1 cellular context compared by ENCODE assay signal in the genomic region with DNA sequence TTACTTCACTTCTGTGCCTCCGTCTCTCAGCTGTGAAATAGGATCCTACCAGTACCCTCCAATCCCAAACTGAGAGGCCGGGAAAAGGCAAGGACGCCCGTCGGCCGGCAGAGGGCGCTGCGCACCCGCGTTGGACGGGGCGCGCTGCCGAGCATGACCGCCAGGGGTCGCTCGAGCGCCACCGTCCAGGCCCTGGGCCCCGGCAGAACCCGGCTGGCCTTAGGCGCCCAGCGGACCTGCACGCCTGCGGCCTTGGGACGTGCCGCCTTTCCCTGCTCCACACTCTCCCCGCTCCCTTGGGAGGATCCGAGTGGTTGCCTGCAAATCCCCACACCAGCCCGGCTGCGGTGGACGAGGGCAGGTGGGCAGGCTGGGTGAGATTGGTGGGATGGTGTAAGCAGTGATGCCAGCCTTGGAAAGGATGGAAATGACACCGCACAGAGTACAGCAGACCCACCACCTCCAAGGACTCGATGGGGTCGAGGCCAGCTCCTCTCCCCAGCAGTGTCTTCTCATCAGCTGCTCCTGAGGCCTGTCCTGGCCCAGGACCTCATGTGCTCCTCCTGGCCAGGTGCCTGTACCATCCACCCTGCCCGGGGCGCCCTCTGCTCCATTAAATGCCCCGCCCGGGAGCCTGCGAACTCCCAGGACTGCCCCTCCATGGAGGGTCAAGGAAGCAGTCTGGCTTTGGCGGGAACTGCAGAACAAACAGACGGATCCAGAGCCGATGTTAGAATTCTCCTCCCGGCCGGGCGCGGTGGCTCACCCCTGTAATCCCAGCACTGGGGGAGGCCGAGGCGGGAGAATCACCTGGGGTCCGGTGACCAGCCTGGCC.
A peak's percentile ranks its signal among the peaks of the same experiment; 100 is the strongest.
TF ChIP-seq lines count a peak whose summit lies in the region.

No MANE protein-coding gene starts in this region.

TF ChIP-seq in HepG2, 621 proteins besides CTCF, POLR2A, EP300 and RAD21 (continued from another document and continues in another):
- no peak for TF ChIP-seq FOSL1 (CRISPR knock-in tag; IDR thresholded peaks at IDR 0.05; ENCODE audit: borderline replicate concordance)
- TF ChIP-seq, protein P1, sequence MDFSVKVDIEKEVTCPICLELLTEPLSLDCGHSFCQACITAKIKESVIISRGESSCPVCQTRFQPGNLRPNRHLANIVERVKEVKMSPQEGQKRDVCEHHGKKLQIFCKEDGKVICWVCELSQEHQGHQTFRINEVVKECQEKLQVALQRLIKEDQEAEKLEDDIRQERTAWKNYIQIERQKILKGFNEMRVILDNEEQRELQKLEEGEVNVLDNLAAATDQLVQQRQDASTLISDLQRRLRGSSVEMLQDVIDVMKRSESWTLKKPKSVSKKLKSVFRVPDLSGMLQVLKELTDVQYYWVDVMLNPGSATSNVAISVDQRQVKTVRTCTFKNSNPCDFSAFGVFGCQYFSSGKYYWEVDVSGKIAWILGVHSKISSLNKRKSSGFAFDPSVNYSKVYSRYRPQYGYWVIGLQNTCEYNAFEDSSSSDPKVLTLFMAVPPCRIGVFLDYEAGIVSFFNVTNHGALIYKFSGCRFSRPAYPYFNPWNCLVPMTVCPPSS (IDR thresholded peaks at IDR 0.05): no peak
- no peak for TF ChIP-seq MAFF (IDR thresholded peaks at IDR 0.05; ENCODE audit: low read depth, low read length)
- TF ChIP-seq ZKSCAN8 (CRISPR knock-in tag; IDR thresholded peaks at IDR 0.05; ENCODE audit: borderline replicate concordance): 0 out of 2 replicates have a peak, but pooled peaks have one; percentile 66
- TF ChIP-seq, protein P2, sequence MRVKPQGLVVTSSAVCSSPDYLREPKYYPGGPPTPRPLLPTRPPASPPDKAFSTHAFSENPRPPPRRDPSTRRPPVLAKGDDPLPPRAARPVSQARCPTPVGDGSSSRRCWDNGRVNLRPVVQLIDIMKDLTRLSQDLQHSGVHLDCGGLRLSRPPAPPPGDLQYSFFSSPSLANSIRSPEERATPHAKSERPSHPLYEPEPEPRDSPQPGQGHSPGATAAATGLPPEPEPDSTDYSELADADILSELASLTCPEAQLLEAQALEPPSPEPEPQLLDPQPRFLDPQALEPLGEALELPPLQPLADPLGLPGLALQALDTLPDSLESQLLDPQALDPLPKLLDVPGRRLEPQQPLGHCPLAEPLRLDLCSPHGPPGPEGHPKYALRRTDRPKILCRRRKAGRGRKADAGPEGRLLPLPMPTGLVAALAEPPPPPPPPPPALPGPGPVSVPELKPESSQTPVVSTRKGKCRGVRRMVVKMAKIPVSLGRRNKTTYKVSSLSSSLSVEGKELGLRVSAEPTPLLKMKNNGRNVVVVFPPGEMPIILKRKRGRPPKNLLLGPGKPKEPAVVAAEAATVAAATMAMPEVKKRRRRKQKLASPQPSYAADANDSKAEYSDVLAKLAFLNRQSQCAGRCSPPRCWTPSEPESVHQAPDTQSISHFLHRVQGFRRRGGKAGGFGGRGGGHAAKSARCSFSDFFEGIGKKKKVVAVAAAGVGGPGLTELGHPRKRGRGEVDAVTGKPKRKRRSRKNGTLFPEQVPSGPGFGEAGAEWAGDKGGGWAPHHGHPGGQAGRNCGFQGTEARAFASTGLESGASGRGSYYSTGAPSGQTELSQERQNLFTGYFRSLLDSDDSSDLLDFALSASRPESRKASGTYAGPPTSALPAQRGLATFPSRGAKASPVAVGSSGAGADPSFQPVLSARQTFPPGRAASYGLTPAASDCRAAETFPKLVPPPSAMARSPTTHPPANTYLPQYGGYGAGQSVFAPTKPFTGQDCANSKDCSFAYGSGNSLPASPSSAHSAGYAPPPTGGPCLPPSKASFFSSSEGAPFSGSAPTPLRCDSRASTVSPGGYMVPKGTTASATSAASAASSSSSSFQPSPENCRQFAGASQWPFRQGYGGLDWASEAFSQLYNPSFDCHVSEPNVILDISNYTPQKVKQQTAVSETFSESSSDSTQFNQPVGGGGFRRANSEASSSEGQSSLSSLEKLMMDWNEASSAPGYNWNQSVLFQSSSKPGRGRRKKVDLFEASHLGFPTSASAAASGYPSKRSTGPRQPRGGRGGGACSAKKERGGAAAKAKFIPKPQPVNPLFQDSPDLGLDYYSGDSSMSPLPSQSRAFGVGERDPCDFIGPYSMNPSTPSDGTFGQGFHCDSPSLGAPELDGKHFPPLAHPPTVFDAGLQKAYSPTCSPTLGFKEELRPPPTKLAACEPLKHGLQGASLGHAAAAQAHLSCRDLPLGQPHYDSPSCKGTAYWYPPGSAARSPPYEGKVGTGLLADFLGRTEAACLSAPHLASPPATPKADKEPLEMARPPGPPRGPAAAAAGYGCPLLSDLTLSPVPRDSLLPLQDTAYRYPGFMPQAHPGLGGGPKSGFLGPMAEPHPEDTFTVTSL (CRISPR knock-in tag; IDR thresholded peaks at IDR 0.05; ENCODE audit: borderline replicate concordance): no peak
- no peak; the same call in 1 of the 2 replicates for TF ChIP-seq ZNF263 (CRISPR knock-in tag; IDR thresholded peaks at IDR 0.05)
- TF ChIP-seq ZBTB21 (CRISPR knock-in tag; IDR thresholded peaks at IDR 0.05): no peak
- no peak for TF ChIP-seq SMARCE1 (IDR thresholded peaks at IDR 0.05; ENCODE audit: borderline replicate concordance)
- peak; percentile 37; the same call in 1 of the 2 replicates for TF ChIP-seq KMT2B (CRISPR knock-in tag; IDR thresholded peaks at IDR 0.05)
- no peak for TF ChIP-seq ZNF629 (CRISPR knock-in tag; conservative IDR thresholded peaks at IDR 0.05)
- TF ChIP-seq ATF7-NPFF (CRISPR knock-in tag; IDR thresholded peaks at IDR 0.05; ENCODE audit: low read depth): peak; percentile 80; the same call in 1 of the 2 replicates
- TF ChIP-seq RFX3 (CRISPR knock-in tag; IDR thresholded peaks at IDR 0.05): no peak
- TF ChIP-seq TARDBP (CRISPR knock-in tag; IDR thresholded peaks at IDR 0.05): peak; percentile 86
- TF ChIP-seq ZNF44 (CRISPR knock-in tag; IDR thresholded peaks at IDR 0.05): peak; percentile 71; the same call in 1 of the 2 replicates
- no peak for TF ChIP-seq ZNF292 (CRISPR knock-in tag; IDR thresholded peaks at IDR 0.05; ENCODE audit: borderline replicate concordance, low read depth)
- no peak; the same call in 1 of the 2 replicates for TF ChIP-seq HDAC2 (CRISPR knock-in tag; IDR thresholded peaks at IDR 0.05)
- peak; percentile 72; the same call in 1 of the 2 replicates for TF ChIP-seq ZFY (CRISPR knock-in tag; IDR thresholded peaks at IDR 0.05)
- no peak for TF ChIP-seq ZNF564 (CRISPR knock-in tag; IDR thresholded peaks at IDR 0.05)
- TF ChIP-seq ZNF883 (CRISPR knock-in tag; IDR thresholded peaks at IDR 0.05; ENCODE audit: not compliant biosample characterization): peak; percentile 81
- no peak for TF ChIP-seq GPN1 (CRISPR knock-in tag; IDR thresholded peaks at IDR 0.05; ENCODE audit: borderline replicate concordance)
- TF ChIP-seq CBX5 (CRISPR knock-in tag; IDR thresholded peaks at IDR 0.05; ENCODE audit: borderline replicate concordance): peak; percentile 51; the same call in 1 of the 2 replicates
- no peak for TF ChIP-seq ZNF143 (CRISPR knock-in tag; IDR thresholded peaks at IDR 0.05)
- peak; percentile 47; the same call in 1 of the 2 replicates for TF ChIP-seq ZNF772 (CRISPR knock-in tag; IDR thresholded peaks at IDR 0.05)
- no peak for TF ChIP-seq ZFP41 (CRISPR knock-in tag; IDR thresholded peaks at IDR 0.05; ENCODE audit: borderline replicate concordance)
- no peak for TF ChIP-seq NONO (IDR thresholded peaks at IDR 0.05)
- peak; percentile 94 for TF ChIP-seq NONO (CRISPR knock-in tag; conservative IDR thresholded peaks at IDR 0.05)
- peak; percentile 48; the same call in 1 of the 2 replicates for TF ChIP-seq NR2F2 (IDR thresholded peaks at IDR 0.05; ENCODE audit: borderline replicate concordance, low read depth)
- TF ChIP-seq, protein P3, sequence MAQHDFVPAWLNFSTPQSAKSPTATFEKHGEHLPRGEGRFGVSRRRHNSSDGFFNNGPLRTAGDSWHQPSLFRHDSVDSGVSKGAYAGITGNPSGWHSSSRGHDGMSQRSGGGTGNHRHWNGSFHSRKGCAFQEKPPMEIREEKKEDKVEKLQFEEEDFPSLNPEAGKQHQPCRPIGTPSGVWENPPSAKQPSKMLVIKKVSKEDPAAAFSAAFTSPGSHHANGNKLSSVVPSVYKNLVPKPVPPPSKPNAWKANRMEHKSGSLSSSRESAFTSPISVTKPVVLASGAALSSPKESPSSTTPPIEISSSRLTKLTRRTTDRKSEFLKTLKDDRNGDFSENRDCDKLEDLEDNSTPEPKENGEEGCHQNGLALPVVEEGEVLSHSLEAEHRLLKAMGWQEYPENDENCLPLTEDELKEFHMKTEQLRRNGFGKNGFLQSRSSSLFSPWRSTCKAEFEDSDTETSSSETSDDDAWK (CRISPR knock-in tag; IDR thresholded peaks at IDR 0.05): no peak
- TF ChIP-seq TBP (CRISPR knock-in tag; IDR thresholded peaks at IDR 0.05): no peak
- TF ChIP-seq, protein P4, sequence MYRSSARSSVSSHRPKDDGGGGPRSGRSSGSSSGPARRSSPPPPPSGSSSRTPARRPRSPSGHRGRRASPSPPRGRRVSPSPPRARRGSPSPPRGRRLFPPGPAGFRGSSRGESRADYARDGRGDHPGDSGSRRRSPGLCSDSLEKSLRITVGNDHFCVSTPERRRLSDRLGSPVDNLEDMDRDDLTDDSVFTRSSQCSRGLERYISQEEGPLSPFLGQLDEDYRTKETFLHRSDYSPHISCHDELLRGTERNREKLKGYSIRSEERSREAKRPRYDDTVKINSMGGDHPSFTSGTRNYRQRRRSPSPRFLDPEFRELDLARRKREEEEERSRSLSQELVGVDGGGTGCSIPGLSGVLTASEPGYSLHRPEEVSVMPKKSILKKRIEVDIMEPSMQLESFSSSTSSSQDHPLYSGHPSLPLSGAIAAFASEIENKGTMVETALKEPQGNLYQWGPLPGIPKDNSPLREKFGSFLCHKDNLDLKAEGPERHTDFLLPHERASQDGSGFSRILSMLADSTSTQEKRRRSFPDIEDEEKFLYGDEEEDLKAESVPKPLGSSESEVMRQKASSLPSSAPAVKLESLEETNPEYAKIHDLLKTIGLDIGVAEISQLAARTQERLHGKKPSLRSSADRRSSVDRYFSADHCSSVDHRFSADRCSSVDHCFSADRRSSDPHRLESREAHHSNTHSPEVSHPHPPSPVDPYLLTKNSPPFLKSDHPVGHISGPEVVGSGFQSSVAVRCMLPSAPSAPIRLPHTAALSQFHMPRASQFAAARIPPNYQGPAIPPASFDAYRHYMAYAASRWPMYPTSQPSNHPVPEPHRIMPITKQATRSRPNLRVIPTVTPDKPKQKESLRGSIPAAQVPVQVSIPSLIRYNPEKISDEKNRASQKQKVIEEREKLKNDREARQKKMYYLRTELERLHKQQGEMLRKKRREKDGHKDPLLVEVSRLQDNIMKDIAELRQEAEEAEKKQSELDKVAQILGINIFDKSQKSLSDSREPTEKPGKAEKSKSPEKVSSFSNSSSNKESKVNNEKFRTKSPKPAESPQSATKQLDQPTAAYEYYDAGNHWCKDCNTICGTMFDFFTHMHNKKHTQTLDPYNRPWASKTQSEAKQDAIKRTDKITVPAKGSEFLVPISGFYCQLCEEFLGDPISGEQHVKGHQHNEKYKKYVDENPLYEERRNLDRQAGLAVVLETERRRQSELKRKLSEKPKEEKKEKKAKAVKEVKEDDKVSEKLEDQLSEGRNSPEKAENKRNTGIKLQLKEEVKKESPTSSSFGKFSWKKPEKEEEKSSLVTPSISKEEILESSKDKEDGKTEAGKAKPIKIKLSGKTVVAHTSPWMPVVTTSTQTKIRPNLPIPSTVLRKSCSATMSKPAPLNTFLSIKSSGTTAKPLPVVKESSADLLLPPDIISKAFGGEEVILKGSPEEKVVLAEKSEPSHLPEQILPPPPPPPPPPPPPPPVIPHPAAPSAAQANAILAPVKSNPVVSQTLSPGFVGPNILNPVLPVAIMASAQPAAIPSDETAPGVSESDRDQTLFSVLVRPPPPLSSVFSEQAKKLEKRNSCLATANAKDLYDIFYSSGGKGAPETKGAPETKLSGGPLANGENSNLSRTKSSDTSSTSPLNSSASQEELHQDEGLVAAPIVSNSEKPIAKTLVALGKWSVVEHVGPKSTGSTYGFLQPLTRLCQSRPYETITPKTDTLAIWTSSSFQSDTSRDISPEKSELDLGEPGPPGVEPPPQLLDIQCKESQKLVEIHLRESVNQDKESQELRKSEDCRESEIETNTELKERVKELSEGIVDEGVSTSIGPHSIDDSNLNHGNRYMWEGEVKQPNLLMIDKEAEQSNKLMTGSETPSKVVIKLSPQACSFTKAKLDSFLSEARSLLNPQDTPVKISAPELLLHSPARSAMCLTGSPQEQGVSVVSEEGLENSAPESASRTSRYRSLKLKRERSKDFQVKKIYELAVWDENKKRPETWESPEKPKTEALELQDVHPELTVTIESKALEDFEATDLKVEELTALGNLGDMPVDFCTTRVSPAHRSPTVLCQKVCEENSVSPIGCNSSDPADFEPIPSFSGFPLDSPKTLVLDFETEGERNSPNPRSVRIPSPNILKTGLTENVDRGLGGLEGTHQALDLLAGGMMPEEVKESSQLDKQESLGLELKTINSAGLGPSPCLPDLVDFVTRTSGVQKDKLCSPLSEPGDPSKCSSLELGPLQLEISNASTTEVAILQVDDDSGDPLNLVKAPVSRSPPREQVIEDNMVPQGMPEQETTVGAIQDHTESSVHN (CRISPR knock-in tag; IDR thresholded peaks at IDR 0.05): peak; percentile 62
- peak; percentile 78; the same call in 1 of the 2 replicates for TF ChIP-seq ZNF556 (CRISPR knock-in tag; IDR thresholded peaks at IDR 0.05; ENCODE audit: borderline replicate concordance)
- TF ChIP-seq, protein P5, sequence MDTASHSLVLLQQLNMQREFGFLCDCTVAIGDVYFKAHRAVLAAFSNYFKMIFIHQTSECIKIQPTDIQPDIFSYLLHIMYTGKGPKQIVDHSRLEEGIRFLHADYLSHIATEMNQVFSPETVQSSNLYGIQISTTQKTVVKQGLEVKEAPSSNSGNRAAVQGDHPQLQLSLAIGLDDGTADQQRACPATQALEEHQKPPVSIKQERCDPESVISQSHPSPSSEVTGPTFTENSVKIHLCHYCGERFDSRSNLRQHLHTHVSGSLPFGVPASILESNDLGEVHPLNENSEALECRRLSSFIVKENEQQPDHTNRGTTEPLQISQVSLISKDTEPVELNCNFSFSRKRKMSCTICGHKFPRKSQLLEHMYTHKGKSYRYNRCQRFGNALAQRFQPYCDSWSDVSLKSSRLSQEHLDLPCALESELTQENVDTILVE (CRISPR knock-in tag; IDR thresholded peaks at IDR 0.05): peak; percentile 26; the same call in 1 of the 2 replicates
- TF ChIP-seq NFE2L1 (CRISPR knock-in tag; IDR thresholded peaks at IDR 0.05; ENCODE audit: borderline replicate concordance): no peak
